Comparison of ENCODE assay signal across 11 cellular contexts in the genomic region with DNA sequence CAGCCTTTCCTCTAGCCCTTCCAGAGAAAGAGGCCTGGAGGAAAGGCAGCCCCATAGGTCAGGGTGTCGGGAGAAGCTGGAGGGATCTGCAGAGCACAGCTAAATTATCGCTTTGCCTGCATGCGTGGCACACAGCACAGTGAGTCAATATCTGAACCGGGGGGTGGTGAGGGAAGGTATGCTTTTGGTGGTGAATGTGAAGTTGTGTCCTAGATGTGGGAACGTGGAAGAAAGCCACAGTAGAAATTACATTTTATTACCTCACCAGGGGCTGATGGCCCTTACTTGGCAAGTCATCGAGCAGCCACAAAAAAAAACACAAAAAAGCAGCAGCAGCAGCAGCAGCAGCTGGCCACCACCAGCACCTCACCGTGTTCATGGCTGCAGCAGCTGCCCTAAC.
"Had no signal": no experiment of that assay in that cellular context is flagged by ENCODE, and none has a peak within 500 bp of the region (broad histone marks: within the 10 kb centered on the region; RNA-seq: fewer than 3 reads in every experiment).

No MANE protein-coding gene starts in this region.

- H3K36me3 ChIP-seq: cardiac muscle cell, gastrocnemius medialis, right atrium auricular region, tibial artery, uterus had no signal

- FAIRE-seq: colon, kidney had no signal

- H3K9me3 ChIP-seq: gastrocnemius medialis, right atrium auricular region, tibial artery, uterus had no signal

- H3K4me1 ChIP-seq: gastrocnemius medialis, right atrium auricular region, tibial artery, uterus had no signal

- DNase-seq: activated CD4-positive, alpha-beta T cell treated with anti-CD3 and anti-CD28 coated beads, Interleukin-2, amount 50 U/mL, for 1 hour; activated effector memory CD4-positive, alpha-beta T cell treated with Interleukin-2 at 50 U/mL for 16 hours; activated T-cell treated with anti-CD3 and anti-CD28 coated beads, Interleukin-2, amount 50 U/mL, for 1 hour; effector CD4-positive, alpha-beta T cell; gastrocnemius medialis; kidney; tibial artery; uterus had no signal

- H3K27me3 ChIP-seq: cardiac muscle cell, gastrocnemius medialis, right atrium auricular region, uterus had no signal

- H3K27ac ChIP-seq: cardiac muscle cell, gastrocnemius medialis, right atrium auricular region, tibial artery, uterus had no signal

- H3K4me3 ChIP-seq: cardiac muscle cell, gastrocnemius medialis, right atrium auricular region, tibial artery, uterus had no signal
